In genomic region chr1:214510477-214510876, GRCh38 we compare ENCODE assay signal across 28 cellular contexts. TPM values are rescaled to one million over a fixed set of nuclear protein-coding genes. Genes with fewer than 3 reads are reported as not detected.
"Had no signal": no experiment of that assay in that cellular context is flagged by ENCODE, and none has a peak within 500 bp of the region (broad histone marks: within the 10 kb centered on the region; RNA-seq: fewer than 3 reads in every experiment).

No MANE protein-coding gene starts in this region.

- ATAC-seq: activated naive CD8-positive, alpha-beta T cell treated with anti-CD3 and anti-CD28 coated beads, Interleukin-2, amount 50 U/mL, for 24 hours; activated T-cell treated with anti-CD3 and anti-CD28 coated beads, Interleukin-2, amount 50 U/mL, for 4 hours; SK-N-SH treated with all-trans-retinoic acid at 6 μM for 48 hours; T-cell; T-helper 17 cell had no signal

- H3K27me3 ChIP-seq: Peyer's patch, SJSA1 had no signal

- H3K4me3 ChIP-seq: Peyer's patch, SJSA1 had no signal

- H3K27ac ChIP-seq: KMS-11, Peyer's patch, SJSA1, VCaP had no signal

- H3K9me3 ChIP-seq: Peyer's patch had no signal

- DNase-seq: activated B cell treated with CpG ODN at 0.5 μM for 24 hours; activated CD4-positive, alpha-beta memory T cell treated with anti-CD3 and anti-CD28 coated beads for 36 hours; activated CD4-positive, alpha-beta T cell treated with anti-CD3 and anti-CD28 coated beads for 4 hours; activated CD4-positive, alpha-beta T cell treated with anti-CD3 and anti-CD28 coated beads, Interleukin-2, amount 50 U/mL, for 1 hour; activated CD4-positive, CD25-positive, alpha-beta regulatory T cell treated with anti-CD3 and anti-CD28 coated beads, Interleukin-2, amount 50 U/mL, for 72 hours; activated CD8-positive, alpha-beta memory T cell treated with anti-CD3 and anti-CD28 coated beads, Interleukin-2, amount 50 U/mL, for 4 hours; activated naive CD4-positive, alpha-beta T cell treated with anti-CD3 and anti-CD28 coated beads, Interleukin-2, amount 10 ng/mL, durations not matched to agents 7 days and 5 days; activated naive CD8-positive, alpha-beta T cell treated with anti-CD3 and anti-CD28 coated beads, Interleukin-2, amount 50 U/mL, for 24 hours; activated T-cell treated with anti-CD3 and anti-CD28 coated beads for 4 hours; activated T-cell treated with anti-CD3 and anti-CD28 coated beads, Interleukin-2, amount 50 U/mL, for 4 hours; anterior cingulate cortex; MM.1S; MV-4-11; NCI-H1092; NCI-H1436 treated with DMSO at 0.1 percent for 48 hours; NCI-H1694 treated with DMSO at 0.1 percent for 48 hours; NCI-H2029; NCI-H345; NCI-H524 treated with DMSO at 0.1 percent for 48 hours; Peyer's patch; RPMI8226; SHP77 treated with DMSO at 0.1 percent for 48 hours; T-cell; T-helper 17 cell had no signal

- H3K9ac ChIP-seq: KMS-11 had no signal

- H3K36me3 ChIP-seq: Peyer's patch, SJSA1 had no signal

- H3K4me2 ChIP-seq: KMS-11 had no signal

RNA-seq across cellular contexts. Expression of gene PTPN14, which starts 40.9 kb away (rescaled TPM):
- total RNA-seq: activated B cell treated with CpG ODN at 0.5 μM for 24 hours had no signal
